In genomic region chr9:38527507-38527906, GRCh38 we compare ENCODE assay signal across 31 cellular contexts.
"Had no signal": no experiment of that assay in that cellular context is flagged by ENCODE, and none has a peak within 500 bp of the region (broad histone marks: within the 10 kb centered on the region; RNA-seq: fewer than 3 reads in every experiment).

No MANE protein-coding gene starts in this region.

- H3K27ac Mint-ChIP-seq: activated naive CD4-positive, alpha-beta T cell treated with anti-CD3 and anti-CD28 coated beads, Interleukin-2, amount 10 ng/mL, durations not matched to agents 7 days and 5 days; activated naive CD8-positive, alpha-beta T cell treated with anti-CD3 and anti-CD28 coated beads, Interleukin-2, amount 10 ng/mL, durations not matched to agents 7 days and 5 days; natural killer cell treated with Interleukin-12 subunit alpha and Interleukin-12 subunit beta and Interleukin-15 and Interleukin-18, amount 100 ng/mL, for 72 hours; T-helper 1 cell treated with Interleukin-12 subunit alpha and Interleukin-12 subunit beta and Interleukin-4 antibody, amounts not matched to agents 30 μg/mL and 1 μg/mL, for 36 hours; type B pancreatic cell had no signal

- H3K4me1 ChIP-seq: breast epithelium, left ventricle myocardium inferior, parathyroid adenoma, psoas muscle, right atrium auricular region, uterus had no signal

- H3K36me3 Mint-ChIP-seq: activated naive CD4-positive, alpha-beta T cell treated with anti-CD3 and anti-CD28 coated beads, Interleukin-2, amount 10 ng/mL, durations not matched to agents 7 days and 5 days; activated naive CD8-positive, alpha-beta T cell treated with anti-CD3 and anti-CD28 coated beads, Interleukin-2, amount 10 ng/mL, durations not matched to agents 7 days and 5 days; type B pancreatic cell had no signal

- H3K4me1 Mint-ChIP-seq: activated naive CD4-positive, alpha-beta T cell treated with anti-CD3 and anti-CD28 coated beads, Interleukin-2, amount 10 ng/mL, durations not matched to agents 7 days and 5 days; activated naive CD8-positive, alpha-beta T cell treated with anti-CD3 and anti-CD28 coated beads, Interleukin-2, amount 10 ng/mL, durations not matched to agents 7 days and 5 days had no signal

- H3K79me2 ChIP-seq: parathyroid adenoma had no signal

- H3K27me3 Mint-ChIP-seq: activated naive CD8-positive, alpha-beta T cell treated with anti-CD3 and anti-CD28 coated beads, Interleukin-2, amount 10 ng/mL, durations not matched to agents 7 days and 5 days; type B pancreatic cell had no signal

- H3K27me3 ChIP-seq: breast epithelium, right atrium auricular region, uterus had no signal

- H3K4me3 ChIP-seq: breast epithelium, left ventricle myocardium inferior, lung, mucosa of descending colon, psoas muscle, right atrium auricular region, thoracic aorta, uterus had no signal

- H3K9me3 Mint-ChIP-seq: activated naive CD4-positive, alpha-beta T cell treated with anti-CD3 and anti-CD28 coated beads, Interleukin-2, amount 10 ng/mL, durations not matched to agents 7 days and 5 days; natural killer cell treated with Interleukin-12 subunit alpha and Interleukin-12 subunit beta and Interleukin-15 and Interleukin-18, amount 100 ng/mL, for 72 hours; type B pancreatic cell had no signal

- H3K27ac ChIP-seq: breast epithelium, left ventricle myocardium inferior, parathyroid adenoma, psoas muscle, right atrium auricular region, thoracic aorta, uterus, WERI-Rb-1 had no signal

- ATAC-seq: activated CD4-positive, CD25-positive, alpha-beta regulatory T cell treated with anti-CD3 and anti-CD28 coated beads, Interleukin-2, amount 50 U/mL, for 24 hours; mucosa of descending colon; psoas muscle; stimulated activated naive CD8-positive, alpha-beta T cell treated with anti-CD3 and anti-CD28 coated beads, Interleukin-15, Interleukin-2, amounts not matched to agents 100 U/mL and 50 U/mL, for 24 hours had no signal

- H3K9me3 ChIP-seq: breast epithelium, psoas muscle, right atrium auricular region, thoracic aorta, uterus had no signal

- H3K9ac ChIP-seq: parathyroid adenoma had no signal

- H3K36me3 ChIP-seq: breast epithelium, left ventricle myocardium inferior, right atrium auricular region, thoracic aorta, uterus, WERI-Rb-1 had no signal

- H2AFZ ChIP-seq: parathyroid adenoma had no signal

- DNase-seq: activated CD4-positive, alpha-beta T cell treated with anti-CD3 and anti-CD28 coated beads for 48 hours; activated CD4-positive, alpha-beta T cell treated with anti-CD3 and anti-CD28 coated beads, Interleukin-2, amount 50 U/mL, for 48 hours; activated CD8-positive, alpha-beta memory T cell treated with anti-CD3 and anti-CD28 coated beads, Interleukin-2, amount 50 U/mL, for 4 hours; activated gamma-delta T cell; activated naive CD4-positive, alpha-beta T cell treated with anti-CD3 and anti-CD28 coated beads, Interleukin-2, amount 10 ng/mL, durations not matched to agents 7 days and 5 days; activated naive CD8-positive, alpha-beta T cell treated with anti-CD3 and anti-CD28 coated beads, Interleukin-2, amount 10 ng/mL, durations not matched to agents 7 days and 5 days; activated T-cell treated with anti-CD3 and anti-CD28 coated beads, Interleukin-2, amount 50 U/mL, for 1 hour; amniotic stem cell; central memory CD4-positive, alpha-beta T cell; dermis blood vessel endothelial cell; effector CD4-positive, alpha-beta T cell; left ventricle myocardium inferior; mucosa of descending colon; psoas muscle; stimulated activated CD4-positive, alpha-beta T cell treated with anti-CD3 and anti-CD28 coated beads, Interleukin-2, amount 100 ng/mL, for 48 hours; stimulated activated naive CD8-positive, alpha-beta T cell treated with anti-CD3 and anti-CD28 coated beads, Interleukin-15, Interleukin-2, amounts not matched to agents 100 U/mL and 50 U/mL, for 24 hours; SW 1271; T1000; uterus; WERI-Rb-1 had no signal

- H3K4me3 Mint-ChIP-seq: activated naive CD4-positive, alpha-beta T cell treated with anti-CD3 and anti-CD28 coated beads, Interleukin-2, amount 10 ng/mL, durations not matched to agents 7 days and 5 days; activated naive CD8-positive, alpha-beta T cell treated with anti-CD3 and anti-CD28 coated beads, Interleukin-2, amount 10 ng/mL, durations not matched to agents 7 days and 5 days; natural killer cell treated with Interleukin-12 subunit alpha and Interleukin-12 subunit beta and Interleukin-15 and Interleukin-18, amount 100 ng/mL, for 72 hours; T-helper 1 cell treated with Interleukin-12 subunit alpha and Interleukin-12 subunit beta and Interleukin-4 antibody, amounts not matched to agents 30 μg/mL and 1 μg/mL, for 36 hours; type B pancreatic cell had no signal

- FAIRE-seq: colon, frontal cortex had no signal
